Comparison of ENCODE assay signal across 8 cellular contexts in the genomic region with DNA sequence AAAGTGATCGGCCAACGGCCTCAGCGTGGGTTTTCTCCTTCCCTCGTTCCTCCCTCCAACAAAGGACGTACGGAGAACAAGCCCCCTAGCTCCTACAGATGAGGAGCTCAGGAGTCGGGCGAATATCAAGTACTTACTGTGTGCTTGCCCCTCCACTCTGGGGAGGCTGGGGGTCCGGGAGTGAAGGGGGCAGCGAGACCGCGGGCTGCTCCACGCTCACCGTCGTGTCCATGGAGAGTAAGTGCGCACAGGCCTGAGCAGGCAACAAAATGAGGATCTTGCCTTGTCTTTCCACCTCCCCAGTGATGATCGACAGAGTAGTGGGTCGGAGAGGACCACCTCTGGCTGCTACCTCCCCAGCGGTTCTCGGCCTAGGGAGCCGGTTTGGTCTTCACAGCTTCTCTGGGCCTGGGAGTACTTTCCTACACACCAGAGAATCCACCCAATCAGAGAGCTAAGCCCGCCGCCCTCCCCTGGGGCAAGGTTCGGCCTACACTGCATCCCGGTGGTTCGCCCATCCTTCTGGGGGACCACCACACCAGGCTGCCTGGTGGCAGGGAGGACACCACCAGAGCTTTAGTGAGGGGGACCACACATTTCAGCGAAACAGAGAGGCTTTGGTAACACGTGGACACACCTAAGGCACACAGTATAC. TPM values are rescaled to one million over a fixed set of nuclear protein-coding genes. Genes with fewer than 3 reads are reported as not detected.
DNase-seq lines count a peak whose midpoint lies in the region; FAIRE-seq and TF ChIP-seq lines count a peak whose summit lies in the region.

No MANE protein-coding gene starts in this region.

- H3K9me3 ChIP-seq in transverse colon: peaks cover 7 to 10% of the 10 kb centered on the region in 2 donors

- peak overlapping the region in 3 of 4 donors; percentile 59 to 87 (median 80) for H3K4me3 ChIP-seq in transverse colon

- peak overlapping the region in 3 of 4 donors; percentile 75 to 82 (median 76) for H3K27ac ChIP-seq in transverse colon

- no peak for DNase-seq in activated naive CD4-positive, alpha-beta T cell treated with anti-CD3 and anti-CD28 coated beads for 36 hours
- DNase-seq in activated naive CD4-positive, alpha-beta T cell treated with anti-CD3 and anti-CD28 coated beads, Interleukin-2, amount 50 U/mL, for 16 hours: no peak
- DNase-seq in chondrocyte (ENCODE audit: low spot score) (no peak), mesothelial cell of epicardium (ENCODE audit: low spot score in 2 of 2, unreplicated experiment in 2 of 2) (no peak), transverse colon (no peak), inferior parietal cortex (ENCODE audit: extremely low spot score) (no peak), NCI-H2227 treated with DMSO at 0.1 percent for 48 hours (lab: John Stamatoyannopoulos, UW) (no peak), GM12891 (ENCODE audit: insufficient read length, low spot score) (no peak)

- no peak for TF ChIP-seq POLR2A in transverse colon (IDR thresholded peaks at IDR 0.05)
- no peak for TF ChIP-seq POLR2A in GM12891 (IDR thresholded peaks at IDR 0.05; ENCODE audit: low read depth, low read length)

- no peak for TF ChIP-seq EP300 in transverse colon (IDR thresholded peaks at IDR 0.05; ENCODE audit: low read depth)

- H3K27me3 Mint-ChIP-seq in activated naive CD4-positive, alpha-beta T cell treated with anti-CD3 and anti-CD28 coated beads for 36 hours (ENCODE audit: low read depth): no peaks in the 10 kb centered on the region
- H3K27me3 Mint-ChIP-seq in chondrocyte (ENCODE audit: low read depth) (no peaks in the 10 kb centered on the region), mesothelial cell of epicardium (ENCODE audit: low read depth) (peaks cover 3% of the 10 kb centered on the region)

- TF ChIP-seq CTCF in chondrocyte (IDR thresholded peaks at IDR 0.05) (no peak), mesothelial cell of epicardium (IDR thresholded peaks at IDR 0.05; ENCODE audit: unreplicated experiment) (no peak), transverse colon (IDR thresholded peaks at IDR 0.05) (no peak)

- intact Hi-C loops in activated naive CD4-positive, alpha-beta T cell treated with anti-CD3 and anti-CD28 coated beads for 36 hours (cut with micrococcal nuclease): loop anchor here (1.0 to 2.0 kb wide), 3 partner anchors 13 to 69 kb away; a partner anchor contains a TSS
- intact Hi-C loops in transverse colon (cut with DNase I; ENCODE audit: low total_unique reads): no loop called here

- no peak overlapping the region for H3K27ac Mint-ChIP-seq in activated naive CD4-positive, alpha-beta T cell treated with anti-CD3 and anti-CD28 coated beads for 36 hours
- no peak overlapping the region for H3K27ac Mint-ChIP-seq in chondrocyte (ENCODE audit: unreplicated experiment)
- H3K27ac Mint-ChIP-seq in mesothelial cell of epicardium: peak overlapping the region; percentile 43

- H3K27me3 ChIP-seq in transverse colon: no peaks in the 10 kb centered on the region

- peak overlapping the region; percentile 70 for H3K4me3 Mint-ChIP-seq in activated naive CD4-positive, alpha-beta T cell treated with anti-CD3 and anti-CD28 coated beads for 36 hours
- peak overlapping the region; percentile 84 for H3K4me3 Mint-ChIP-seq in chondrocyte (ENCODE audit: unreplicated experiment)
- peak overlapping the region; percentile 82 for H3K4me3 Mint-ChIP-seq in mesothelial cell of epicardium

- no peaks in the 10 kb centered on the region for H3K36me3 ChIP-seq in transverse colon

- H3K4me1 ChIP-seq in transverse colon: peaks cover 0 to 27% (median 21%) of the 10 kb centered on the region in 4 donors

- WGBS in transverse colon (ENCODE audit: low coverage in 1 of 2), 2 donors: 85 to 96% methylated on average over 11 to 27 of the region's 28 CpGs

- CTCF ChIA-PET in activated naive CD4-positive, alpha-beta T cell treated with anti-CD3 and anti-CD28 coated beads for 36 hours (lab: Charles Lee): interaction anchor here (0.7 to 1.8 kb wide), 4 partner anchors 14 to 44 kb away, joined by 3 to 5 read pairs (median 4); no protein-coding TSS in a partner anchor

- in situ Hi-C loops in transverse colon (cut with MboI; ENCODE audit: low pct_ligation_motif_present in 1 of 4, low pct_unique_long_range_greater_than_20kb in 1 of 4, low sequenced_read_pairs in 3 of 4): no loop called here

- peaks cover 10% of the 10 kb centered on the region for H3K36me3 Mint-ChIP-seq in activated naive CD4-positive, alpha-beta T cell treated with anti-CD3 and anti-CD28 coated beads for 36 hours (ENCODE audit: low read depth)
- H3K36me3 Mint-ChIP-seq in chondrocyte (ENCODE audit: low read depth) (peaks cover 10% of the 10 kb centered on the region), mesothelial cell of epicardium (peaks cover 21% of the 10 kb centered on the region)

- peaks cover 22% of the 10 kb centered on the region for H3K9me3 Mint-ChIP-seq in activated naive CD4-positive, alpha-beta T cell treated with anti-CD3 and anti-CD28 coated beads for 36 hours
- H3K9me3 Mint-ChIP-seq in chondrocyte (ENCODE audit: low read depth) (peaks cover 22% of the 10 kb centered on the region), mesothelial cell of epicardium (peaks cover 29% of the 10 kb centered on the region)

- H3K4me1 Mint-ChIP-seq in activated naive CD4-positive, alpha-beta T cell treated with anti-CD3 and anti-CD28 coated beads for 36 hours (ENCODE audit: low read depth): peaks cover 12% of the 10 kb centered on the region
- H3K4me1 Mint-ChIP-seq in chondrocyte (ENCODE audit: low read depth) (peaks cover 13% of the 10 kb centered on the region), mesothelial cell of epicardium (peaks cover 29% of the 10 kb centered on the region)

- FAIRE-seq in GM12891 (lab: Jason Lieb, UNC): no peak

TF ChIP-seq in GM12891, 5 proteins besides CTCF, POLR2A, EP300 and RAD21:
- TF ChIP-seq POU2F2 (IDR thresholded peaks at IDR 0.05; ENCODE audit: low read depth, low read length) (no peak), POLR2AphosphoS5 (IDR thresholded peaks at IDR 0.05; ENCODE audit: low read depth, low read length) (no peak), TAF1 (IDR thresholded peaks at IDR 0.05; ENCODE audit: low read depth, low read length) (no peak)

RNA-seq across cellular contexts. Expression of a gene that starts 0.6 kb away (rescaled TPM):
- total RNA-seq in activated naive CD4-positive, alpha-beta T cell treated with anti-CD3 and anti-CD28 coated beads for 36 hours: 10 to 100 TPM; 10.9 to 11.0 TPM
- total RNA-seq in chondrocyte: 16.3 to 21.6 TPM (median 18.5 TPM) in 3 replicates
- total RNA-seq in mesothelial cell of epicardium: 68.3 to 80.4 TPM (median 76.8 TPM) in 3 replicates
- 100 to 1,000 TPM in 3 of 4 donors, 10 to 100 TPM in 1; 91.5 to 179 (median 116) TPM for total RNA-seq in transverse colon
- polyA plus RNA-seq in GM12891 (2012; ENCODE audit: low read depth, missing spikeins): 3.1 TPM

RNA-seq across cellular contexts. Expression of a gene that starts 47.5 kb away (rescaled TPM):
- total RNA-seq in activated naive CD4-positive, alpha-beta T cell treated with anti-CD3 and anti-CD28 coated beads for 36 hours: 10 to 100 TPM; 10.8 to 13.1 TPM
- 14.3 to 20.5 TPM (median 15.6 TPM) in 3 replicates for total RNA-seq in chondrocyte
- total RNA-seq in mesothelial cell of epicardium: 37.3 to 40.2 TPM (median 39.4 TPM) in 3 replicates
- total RNA-seq in transverse colon: 10 to 100 TPM in 1 of 4 donors, 1 to 10 TPM in 3; 5.8 to 22.9 (median 7.1) TPM
- 13.5 TPM for polyA plus RNA-seq in GM12891 (2012; ENCODE audit: low read depth, missing spikeins)

RNA-seq across cellular contexts. Expression of a gene that starts 47.9 kb away (rescaled TPM):
- total RNA-seq in activated naive CD4-positive, alpha-beta T cell treated with anti-CD3 and anti-CD28 coated beads for 36 hours: 10 to 100 TPM; 86.6 to 95.3 TPM
- 32.5 to 39.0 TPM (median 32.6 TPM) in 3 replicates for total RNA-seq in chondrocyte
- total RNA-seq in mesothelial cell of epicardium: 36.3 to 38.3 TPM (median 37.1 TPM) in 3 replicates
- 10 to 100 TPM; 19.4 to 38.0 (median 27.8) TPM for total RNA-seq in transverse colon
- polyA plus RNA-seq in GM12891 (2012; ENCODE audit: low read depth, missing spikeins): 42.0 TPM
